Comparison of ENCODE assay signal across 1 cellular context in the genomic region with DNA sequence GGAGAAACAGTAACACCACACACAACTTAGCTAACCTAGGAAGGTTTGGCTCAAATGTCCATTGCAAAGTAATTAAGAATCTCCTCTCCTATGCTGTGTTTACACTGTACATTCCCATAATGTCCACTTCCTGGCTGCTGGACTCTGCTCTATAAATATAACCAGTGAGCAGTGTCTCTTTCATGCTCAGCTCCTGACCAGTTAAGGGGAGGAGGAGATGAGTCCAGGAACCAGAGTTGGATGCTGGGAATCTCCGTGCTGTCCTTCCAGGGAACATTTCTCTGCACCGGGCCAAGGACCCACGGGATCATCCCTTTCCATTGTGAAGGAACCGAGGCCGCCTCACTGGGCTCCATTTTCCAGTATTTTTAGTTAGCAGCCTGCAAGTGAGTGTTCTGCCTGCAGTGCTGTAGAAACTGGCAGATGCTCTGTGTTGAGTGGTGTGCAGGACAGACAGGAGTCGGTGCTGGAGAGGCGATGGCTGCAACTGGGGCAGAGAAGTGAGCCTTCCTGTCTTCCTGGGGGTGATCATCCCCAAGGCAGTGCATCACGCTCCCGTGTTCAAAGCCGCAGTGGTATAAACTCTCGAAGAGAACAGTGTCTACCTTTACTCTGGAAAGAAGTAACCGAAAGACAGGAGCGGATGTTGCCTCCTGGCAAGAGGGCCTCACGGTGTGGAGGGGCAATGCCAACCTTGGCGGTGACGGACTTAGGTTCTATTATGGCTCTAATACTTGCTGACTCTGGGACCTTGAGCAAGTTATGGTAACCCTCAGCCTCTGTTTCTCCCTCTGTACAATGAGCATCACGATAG.
TF ChIP-seq lines count a peak whose summit lies in the region.

No MANE protein-coding gene starts in this region.

TF ChIP-seq in GM12878, 131 proteins besides CTCF, POLR2A, EP300 and RAD21 (continued from another document):
- TF ChIP-seq, protein P1, sequence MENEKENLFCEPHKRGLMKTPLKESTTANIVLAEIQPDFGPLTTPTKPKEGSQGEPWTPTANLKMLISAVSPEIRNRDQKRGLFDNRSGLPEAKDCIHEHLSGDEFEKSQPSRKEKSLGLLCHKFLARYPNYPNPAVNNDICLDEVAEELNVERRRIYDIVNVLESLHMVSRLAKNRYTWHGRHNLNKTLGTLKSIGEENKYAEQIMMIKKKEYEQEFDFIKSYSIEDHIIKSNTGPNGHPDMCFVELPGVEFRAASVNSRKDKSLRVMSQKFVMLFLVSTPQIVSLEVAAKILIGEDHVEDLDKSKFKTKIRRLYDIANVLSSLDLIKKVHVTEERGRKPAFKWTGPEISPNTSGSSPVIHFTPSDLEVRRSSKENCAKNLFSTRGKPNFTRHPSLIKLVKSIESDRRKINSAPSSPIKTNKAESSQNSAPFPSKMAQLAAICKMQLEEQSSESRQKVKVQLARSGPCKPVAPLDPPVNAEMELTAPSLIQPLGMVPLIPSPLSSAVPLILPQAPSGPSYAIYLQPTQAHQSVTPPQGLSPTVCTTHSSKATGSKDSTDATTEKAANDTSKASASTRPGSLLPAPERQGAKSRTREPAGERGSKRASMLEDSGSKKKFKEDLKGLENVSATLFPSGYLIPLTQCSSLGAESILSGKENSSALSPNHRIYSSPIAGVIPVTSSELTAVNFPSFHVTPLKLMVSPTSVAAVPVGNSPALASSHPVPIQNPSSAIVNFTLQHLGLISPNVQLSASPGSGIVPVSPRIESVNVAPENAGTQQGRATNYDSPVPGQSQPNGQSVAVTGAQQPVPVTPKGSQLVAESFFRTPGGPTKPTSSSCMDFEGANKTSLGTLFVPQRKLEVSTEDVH (IDR thresholded peaks at IDR 0.05; ENCODE audit: low read depth, partially characterized antibody), result no peak
- no peak for TF ChIP-seq POLR2AphosphoS5 (IDR thresholded peaks at IDR 0.05; ENCODE audit: low read length)
- no peak for TF ChIP-seq GABPA (IDR thresholded peaks at IDR 0.05; ENCODE audit: low read depth)
- no peak for TF ChIP-seq EZH2 (IDR thresholded peaks at IDR 0.05; ENCODE audit: borderline replicate concordance, control insufficient read depth, low read depth, low read length)
- TF ChIP-seq JUNB (IDR thresholded peaks at IDR 0.05), result no peak
- TF ChIP-seq, protein P2, sequence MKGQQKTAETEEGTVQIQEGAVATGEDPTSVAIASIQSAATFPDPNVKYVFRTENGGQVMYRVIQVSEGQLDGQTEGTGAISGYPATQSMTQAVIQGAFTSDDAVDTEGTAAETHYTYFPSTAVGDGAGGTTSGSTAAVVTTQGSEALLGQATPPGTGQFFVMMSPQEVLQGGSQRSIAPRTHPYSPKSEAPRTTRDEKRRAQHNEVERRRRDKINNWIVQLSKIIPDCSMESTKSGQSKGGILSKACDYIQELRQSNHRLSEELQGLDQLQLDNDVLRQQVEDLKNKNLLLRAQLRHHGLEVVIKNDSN (IDR thresholded peaks at IDR 0.05; ENCODE audit: borderline replicate concordance, extremely low read length, insufficient read depth, low read depth, low read length), result no peak
- TF ChIP-seq, protein P3, sequence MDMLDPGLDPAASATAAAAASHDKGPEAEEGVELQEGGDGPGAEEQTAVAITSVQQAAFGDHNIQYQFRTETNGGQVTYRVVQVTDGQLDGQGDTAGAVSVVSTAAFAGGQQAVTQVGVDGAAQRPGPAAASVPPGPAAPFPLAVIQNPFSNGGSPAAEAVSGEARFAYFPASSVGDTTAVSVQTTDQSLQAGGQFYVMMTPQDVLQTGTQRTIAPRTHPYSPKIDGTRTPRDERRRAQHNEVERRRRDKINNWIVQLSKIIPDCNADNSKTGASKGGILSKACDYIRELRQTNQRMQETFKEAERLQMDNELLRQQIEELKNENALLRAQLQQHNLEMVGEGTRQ (IDR thresholded peaks at IDR 0.05; ENCODE audit: borderline replicate concordance, low read depth, low read length), result no peak
- no peak for TF ChIP-seq SREBF2 (IDR thresholded peaks at IDR 0.05; ENCODE audit: low read length)
- TF ChIP-seq IRF4 (IDR thresholded peaks at IDR 0.05; ENCODE audit: low read depth, low read length), result no peak
- no peak for TF ChIP-seq SIN3A (IDR thresholded peaks at IDR 0.05; ENCODE audit: low read depth, low read length)
- TF ChIP-seq TCF7 (IDR thresholded peaks at IDR 0.05; ENCODE audit: borderline replicate concordance), result no peak
- no peak for TF ChIP-seq SMARCA5 (IDR thresholded peaks at IDR 0.05)
- no peak for TF ChIP-seq POU2F2 (IDR thresholded peaks at IDR 0.05; ENCODE audit: borderline replicate concordance, low read depth, low read length)
